In genomic region chr10:84205049-84205852, GRCh38 we compare ENCODE assay signal across 9 cellular contexts. TPM values are rescaled to one million over a fixed set of nuclear protein-coding genes. Genes with fewer than 3 reads are reported as not detected.
DNase-seq lines count a peak whose midpoint lies in the region; ATAC-seq and TF ChIP-seq lines count a peak whose summit lies in the region.
"Had no signal": no experiment of that assay in that cellular context is flagged by ENCODE, and none has a peak within 500 bp of the region (broad histone marks: within the 10 kb centered on the region; RNA-seq: fewer than 3 reads in every experiment).

No MANE protein-coding gene starts in this region.

- H3K4me3 ChIP-seq in GM06990 (replicated peaks; ENCODE audit: low read depth, low read length): no peak overlapping the region
- no peak overlapping the region for H3K4me3 ChIP-seq in KMS-11 (IDR thresholded peaks at IDR 0.05; ENCODE audit: insufficient read depth, low read depth, low read length)

- H4K20me1 ChIP-seq in KMS-11 (ENCODE audit: insufficient read depth): no peaks in the 10 kb centered on the region

- H3K27ac ChIP-seq in KMS-11: no peak overlapping the region

- DNase-seq in GM06990 (ENCODE audit: extremely low read depth, insufficient read length) (peak; percentile 39), T-cell (peak; percentile 22 to 78 (median 62)), amygdala (lab: John Stamatoyannopoulos, UW) (peak in 43 of 56 donors; percentile 5 to 84 (median 38)), hippocampal formation (lab: John Stamatoyannopoulos, UW) (peak; percentile 61 to 71), cerebellar nuclear complex (lab: John Stamatoyannopoulos, UW) (no peak)
- peak; percentile 51 for DNase-seq in stimulated activated CD4-positive, alpha-beta T cell treated with anti-CD3 and anti-CD28 coated beads, Interleukin-12 subunit alpha, Interleukin-12 subunit beta, amount 100 ng/mL, for 4 hours

- no peaks in the 10 kb centered on the region for H3K9me3 Mint-ChIP-seq in T-cell

- no peaks in the 10 kb centered on the region for H3K4me1 ChIP-seq in KMS-11 (ENCODE audit: low read depth, poor library complexity, severe bottlenecking)

- no peaks in the 10 kb centered on the region for H3K36me3 Mint-ChIP-seq in T-cell

- no peak overlapping the region for H3K4me3 Mint-ChIP-seq in T-cell

- CTCF ChIA-PET in T-cell (lab: Charles Lee): interaction anchor here (0.8 to 4.8 kb wide), 6 partner anchors 10 to 65 kb away, joined by 3 to 51 read pairs (median 7); no protein-coding TSS in a partner anchor

- H3K9ac ChIP-seq in KMS-11: no peak overlapping the region

- peak; percentile 70 for ATAC-seq in GM21737 (IDR thresholded peaks at IDR 0.05; ENCODE audit: unreplicated experiment)
- ATAC-seq in T-cell (replicated peaks in 1 of 4): peak; percentile 64 to 91 (median 70)

- H3K27me3 ChIP-seq in GM06990 (replicated peaks; ENCODE audit: control insufficient read depth, insufficient read depth, low read length): peaks cover 3% of the 10 kb centered on the region
- no peaks in the 10 kb centered on the region for H3K27me3 ChIP-seq in KMS-11 (ENCODE audit: insufficient read depth, low read depth)

- TF ChIP-seq CTCF in GM06990 (IDR thresholded peaks at IDR 0.05; ENCODE audit: insufficient read depth, low read length, poor library complexity, severe bottlenecking): peak; percentile 97
- peak; percentile 64 for TF ChIP-seq CTCF in KMS-11 (conservative IDR thresholded peaks at IDR 0.05; ENCODE audit: low read depth, low read length)

- H3K27ac Mint-ChIP-seq in T-cell: no peak overlapping the region

- POLR2A ChIA-PET in T-cell (lab: Charles Lee): no interaction called here

- H3K4me1 Mint-ChIP-seq in T-cell: no peaks in the 10 kb centered on the region

- H2AFZ ChIP-seq in KMS-11 (ENCODE audit: low read depth): no peak overlapping the region

- no peaks in the 10 kb centered on the region for H3K36me3 ChIP-seq in GM06990 (ENCODE audit: control insufficient read depth, insufficient read depth, low read length)
- no peaks in the 10 kb centered on the region for H3K36me3 ChIP-seq in KMS-11 (ENCODE audit: insufficient read depth)

- peaks cover 6 to 26% of the 10 kb centered on the region in 2 donors for H3K27me3 Mint-ChIP-seq in T-cell

- H3K4me2 ChIP-seq in KMS-11: no peak overlapping the region

- H3K79me2 ChIP-seq in KMS-11 (ENCODE audit: insufficient read depth, low read depth): no peaks in the 10 kb centered on the region

RNA-seq across cellular contexts. Expression of gene CDHR1, which starts 10.9 kb away (rescaled TPM):
- 1 to 10 TPM in 3 of 5 donors, under 1 TPM in 2; 0.41 to 2.1 (median 1.1) TPM for total RNA-seq in T-cell

RNA-seq across cellular contexts. Expression of gene LRIT2, which starts 20.1 kb away (rescaled TPM):
- total RNA-seq in T-cell: not detected
- total RNA-seq: mononuclear cell had no signal

RNA-seq across cellular contexts. Expression of gene GPR15LG, which starts 31.6 kb away (rescaled TPM):
- total RNA-seq in T-cell: not detected
- total RNA-seq: mononuclear cell had no signal

RNA-seq across cellular contexts. Expression of gene LRIT1, which starts 36.1 kb away (rescaled TPM):
- total RNA-seq in T-cell: not detected
- total RNA-seq: mononuclear cell had no signal

RNA-seq across cellular contexts. Expression of gene RGR, which starts 39.6 kb away (rescaled TPM):
- not detected for total RNA-seq in T-cell
- total RNA-seq: mononuclear cell had no signal

Comparison
In these comparisons a context has a peak if more than half of its experiments do, and no peak if none do; other contexts are left out.
1. DNase-seq: peak in GM06990 (single experiment), T-cell (34 of 34), amygdala (43 of 56), hippocampal formation (2 of 2) and stimulated activated CD4-positive, alpha-beta T cell treated with anti-CD3 and anti-CD28 coated beads, Interleukin-12 subunit alpha, Interleukin-12 subunit beta, amount 100 ng/mL, for 4 hours (single experiment); none in cerebellar nuclear complex (0 of 2).